26 cellular contexts compared by ENCODE assay signal in genomic region chr2:28487258-28487657, GRCh38.
"Had no signal": no experiment of that assay in that cellular context is flagged by ENCODE, and none has a peak within 500 bp of the region (broad histone marks: within the 10 kb centered on the region; RNA-seq: fewer than 3 reads in every experiment).

No MANE protein-coding gene starts in this region.

- H3K27me3 Mint-ChIP-seq: activated CD4-positive, alpha-beta T cell treated with anti-CD3 and anti-CD28 coated beads for 36 hours had no signal

- H3K27me3 ChIP-seq: body of pancreas, esophagus muscularis mucosa, foreskin keratinocyte, gastrocnemius medialis, heart left ventricle had no signal

- H3K4me1 Mint-ChIP-seq: activated CD4-positive, alpha-beta T cell treated with anti-CD3 and anti-CD28 coated beads for 36 hours; activated CD4-positive, alpha-beta T cell treated with anti-CD3 and anti-CD28 coated beads, Interleukin-2, amount 10 ng/mL, durations not matched to agents 24 days and 14 days; activated naive CD4-positive, alpha-beta T cell treated with anti-CD3 and anti-CD28 coated beads, Interleukin-2, amount 10 ng/mL, durations not matched to agents 7 days and 5 days; activated naive CD8-positive, alpha-beta T cell treated with anti-CD3 and anti-CD28 coated beads, Interleukin-2, amount 10 ng/mL, durations not matched to agents 7 days and 5 days had no signal

- FAIRE-seq: colon had no signal

- H3K27ac ChIP-seq: body of pancreas, esophagus muscularis mucosa, foreskin keratinocyte, gastrocnemius medialis, heart left ventricle had no signal

- H3K36me3 Mint-ChIP-seq: activated CD4-positive, alpha-beta memory T cell treated with anti-CD3 and anti-CD28 coated beads for 36 hours; activated naive CD4-positive, alpha-beta T cell treated with anti-CD3 and anti-CD28 coated beads, Interleukin-2, amount 10 ng/mL, durations not matched to agents 7 days and 5 days; activated naive CD4-positive, alpha-beta T cell treated with anti-CD3 and anti-CD28 coated beads, Interleukin-2, amount 50 U/mL, for 72 hours; activated naive CD8-positive, alpha-beta T cell treated with anti-CD3 and anti-CD28 coated beads, Interleukin-2, amount 10 ng/mL, durations not matched to agents 7 days and 5 days had no signal

- H3K27ac Mint-ChIP-seq: activated CD4-positive, alpha-beta memory T cell treated with anti-CD3 and anti-CD28 coated beads for 36 hours; activated CD4-positive, alpha-beta T cell treated with anti-CD3 and anti-CD28 coated beads for 36 hours; activated CD4-positive, alpha-beta T cell treated with anti-CD3 and anti-CD28 coated beads, Interleukin-2, amount 10 ng/mL, durations not matched to agents 24 days and 14 days; activated CD8-positive, alpha-beta T cell treated with anti-CD3 and anti-CD28 coated beads, Interleukin-2, amount 10 ng/mL, durations not matched to agents 7 days and 5 days; activated naive CD4-positive, alpha-beta T cell treated with anti-CD3 and anti-CD28 coated beads, Interleukin-2, amount 10 ng/mL, durations not matched to agents 7 days and 5 days; activated naive CD8-positive, alpha-beta T cell treated with anti-CD3 and anti-CD28 coated beads, Interleukin-2, amount 10 ng/mL, durations not matched to agents 7 days and 5 days had no signal

- H3K4me3 Mint-ChIP-seq: activated CD4-positive, alpha-beta memory T cell treated with anti-CD3 and anti-CD28 coated beads for 36 hours; activated CD4-positive, alpha-beta T cell treated with anti-CD3 and anti-CD28 coated beads for 36 hours; activated CD4-positive, alpha-beta T cell treated with anti-CD3 and anti-CD28 coated beads, Interleukin-2, amount 10 ng/mL, durations not matched to agents 24 days and 14 days; activated CD8-positive, alpha-beta T cell treated with anti-CD3 and anti-CD28 coated beads, Interleukin-2, amount 10 ng/mL, durations not matched to agents 7 days and 5 days; activated naive CD4-positive, alpha-beta T cell treated with anti-CD3 and anti-CD28 coated beads, Interleukin-2, amount 10 ng/mL, durations not matched to agents 7 days and 5 days; activated naive CD8-positive, alpha-beta T cell treated with anti-CD3 and anti-CD28 coated beads, Interleukin-2, amount 10 ng/mL, durations not matched to agents 7 days and 5 days; effector memory CD8-positive, alpha-beta T cell had no signal

- H3K9me3 ChIP-seq: body of pancreas, esophagus muscularis mucosa, gastrocnemius medialis, heart left ventricle had no signal

- H3K36me3 ChIP-seq: esophagus muscularis mucosa, gastrocnemius medialis, heart left ventricle had no signal

- H3K4me1 ChIP-seq: body of pancreas, esophagus muscularis mucosa, foreskin keratinocyte, gastrocnemius medialis, heart left ventricle had no signal

- DNase-seq: activated CD4-positive, alpha-beta memory T cell treated with anti-CD3 and anti-CD28 coated beads for 36 hours; activated CD4-positive, alpha-beta T cell treated with anti-CD3 and anti-CD28 coated beads for 36 hours; activated CD4-positive, alpha-beta T cell treated with anti-CD3 and anti-CD28 coated beads, Interleukin-2, amount 10 ng/mL, durations not matched to agents 24 days and 14 days; activated CD4-positive, CD25-positive, alpha-beta regulatory T cell; activated CD4-positive, CD25-positive, alpha-beta regulatory T cell treated with anti-CD3 and anti-CD28 coated beads, Interleukin-2, amount 50 U/mL, for 72 hours; activated CD8-positive, alpha-beta T cell treated with anti-CD3 and anti-CD28 coated beads, Interleukin-2, amount 10 ng/mL, durations not matched to agents 7 days and 5 days; activated gamma-delta T cell; activated naive CD4-positive, alpha-beta T cell; activated naive CD4-positive, alpha-beta T cell treated with anti-CD3 and anti-CD28 coated beads, Interleukin-2, amount 10 ng/mL, durations not matched to agents 7 days and 5 days; activated naive CD8-positive, alpha-beta T cell treated with anti-CD3 and anti-CD28 coated beads, Interleukin-2, amount 10 ng/mL, durations not matched to agents 7 days and 5 days; amniotic stem cell; anterior cingulate cortex; body of pancreas; cortex of kidney; dermis blood vessel endothelial cell; effector CD4-positive, alpha-beta T cell; effector memory CD8-positive, alpha-beta T cell; erythroblast; foreskin keratinocyte; gastrocnemius medialis; glutamatergic neuron; heart left ventricle; T-helper 2 cell had no signal

- H3K9me3 Mint-ChIP-seq: activated CD4-positive, alpha-beta memory T cell treated with anti-CD3 and anti-CD28 coated beads for 36 hours; activated naive CD4-positive, alpha-beta T cell treated with anti-CD3 and anti-CD28 coated beads, Interleukin-2, amount 50 U/mL, for 72 hours; activated naive CD8-positive, alpha-beta T cell treated with anti-CD3 and anti-CD28 coated beads, Interleukin-2, amount 10 ng/mL, durations not matched to agents 7 days and 5 days; effector memory CD8-positive, alpha-beta T cell had no signal

- H3K4me3 ChIP-seq: body of pancreas, esophagus muscularis mucosa, gastrocnemius medialis, heart left ventricle had no signal
